ENCODE assay signal across 18 cellular contexts in genomic region chr19:48471836-48472235, GRCh38. TPM values are rescaled to one million over a fixed set of nuclear protein-coding genes. Genes with fewer than 3 reads are reported as not detected.
DNase-seq lines count a peak whose midpoint lies in the region; ATAC-seq and TF ChIP-seq lines count a peak whose summit lies in the region.
"Had no signal": no experiment of that assay in that cellular context is flagged by ENCODE, and none has a peak within 500 bp of the region (broad histone marks: within the 10 kb centered on the region; RNA-seq: fewer than 3 reads in every experiment).

No MANE protein-coding gene starts in this region.

- H3K4me1 ChIP-seq in BLaER1 (peaks cover 34% of the 10 kb centered on the region), Karpas-422 (ENCODE audit: low read length) (peaks cover 16% of the 10 kb centered on the region)

- H3K27ac Mint-ChIP-seq in CD4-positive, alpha-beta T cell: no peak overlapping the region
- H3K27ac Mint-ChIP-seq in neural crest cell (ENCODE audit: unreplicated experiment): no peak overlapping the region

- H3K27ac ChIP-seq in BLaER1: no peak overlapping the region
- H3K27ac ChIP-seq in CD4-positive, alpha-beta T cell (ENCODE audit: low read depth, low read length): no peak overlapping the region
- peak overlapping the region; percentile 98 for H3K27ac ChIP-seq in RWPE1
- no peak overlapping the region for H3K27ac ChIP-seq in Karpas-422 (ENCODE audit: low read length)
- H3K27ac ChIP-seq: PC-9 had no signal

- no peak overlapping the region for H2AFZ ChIP-seq in Karpas-422 (ENCODE audit: low read length)
- H2AFZ ChIP-seq: PC-9 had no signal

- CTCF ChIA-PET in CD4-positive, alpha-beta T cell (lab: Charles Lee): no interaction called here
- CTCF ChIA-PET in RWPE1 (lab: Yijun Ruan, JAX): no interaction called here

- no peak for ATAC-seq in CD4-positive, alpha-beta T cell (ENCODE audit: poor library complexity)
- ATAC-seq in HG03025 (IDR thresholded peaks at IDR 0.05; ENCODE audit: low FRiP score, unreplicated experiment): no peak
- ATAC-seq: K562 had no signal

- H3K9ac ChIP-seq in BLaER1: 0 out of 2 replicates have a peak overlapping the region, but pooled peaks have one; percentile 6
- no peak overlapping the region for H3K9ac ChIP-seq in Karpas-422 (ENCODE audit: low read length)

- H3K4me3 ChIP-seq in BLaER1: no peak overlapping the region
- no peak overlapping the region for H3K4me3 ChIP-seq in Karpas-422 (ENCODE audit: low read length)
- H3K4me3 ChIP-seq: K562, PC-9 had no signal

- no peaks in the 10 kb centered on the region for H3K27me3 Mint-ChIP-seq in CD4-positive, alpha-beta T cell
- peaks cover 9% of the 10 kb centered on the region for H3K27me3 Mint-ChIP-seq in neural crest cell (ENCODE audit: low read depth)
- H3K27me3 Mint-ChIP-seq: CD4-positive, alpha-beta memory T cell had no signal

- no peak overlapping the region for H3K4me2 ChIP-seq in BLaER1
- H3K4me2 ChIP-seq in Karpas-422 (ENCODE audit: low read depth, low read length, poor library complexity, severe bottlenecking): no peak overlapping the region
- H3K4me2 ChIP-seq: PC-9 had no signal

- peaks cover 16% of the 10 kb centered on the region for H3K79me2 ChIP-seq in Karpas-422 (ENCODE audit: low read length)

- H4K20me1 ChIP-seq in BLaER1 (peaks cover 60% of the 10 kb centered on the region), Karpas-422 (ENCODE audit: insufficient read depth, low read depth, low read length) (peaks cover 16% of the 10 kb centered on the region; the same call in 1 of the 2 replicates)

- H3K36me3 ChIP-seq in BLaER1 (peaks cover 67% of the 10 kb centered on the region), Karpas-422 (ENCODE audit: insufficient read depth, low read length) (peaks cover 19% of the 10 kb centered on the region)

- H3K27me3 ChIP-seq in BLaER1 (no peaks in the 10 kb centered on the region), Karpas-422 (ENCODE audit: low read length) (no peaks in the 10 kb centered on the region)
- H3K27me3 ChIP-seq in CD4-positive, alpha-beta T cell (ENCODE audit: control insufficient read depth, insufficient read depth, low read length): no peaks in the 10 kb centered on the region

- peak overlapping the region; percentile 10 for H3K4me3 Mint-ChIP-seq in CD4-positive, alpha-beta T cell
- H3K4me3 Mint-ChIP-seq in neural crest cell: peak overlapping the region; percentile 98

- H3K9me3 ChIP-seq in BLaER1 (no peaks in the 10 kb centered on the region), Karpas-422 (ENCODE audit: low read length) (no peaks in the 10 kb centered on the region)
- H3K9me3 ChIP-seq in CD4-positive, alpha-beta T cell (ENCODE audit: control insufficient read depth, low read length): no peaks in the 10 kb centered on the region

- no peak for TF ChIP-seq CTCF in CD4-positive, alpha-beta T cell (IDR thresholded peaks at IDR 0.05)
- no peak for TF ChIP-seq CTCF in RWPE1 (conservative IDR thresholded peaks at IDR 0.05; ENCODE audit: low read depth)
- TF ChIP-seq CTCF in neural crest cell (conservative IDR thresholded peaks at IDR 0.05): no peak

- POLR2A ChIA-PET in CD4-positive, alpha-beta T cell (lab: Charles Lee): no interaction called here
- POLR2A ChIA-PET in RWPE1 (lab: Yijun Ruan, JAX; ENCODE audit: low non-redundant PET): no interaction called here

- H3K4me1 Mint-ChIP-seq in CD4-positive, alpha-beta T cell (ENCODE audit: low read depth): peaks cover 21% of the 10 kb centered on the region
- H3K4me1 Mint-ChIP-seq in neural crest cell: peaks cover 31% of the 10 kb centered on the region

- H3K9me3 Mint-ChIP-seq in CD4-positive, alpha-beta T cell: no peaks in the 10 kb centered on the region
- H3K9me3 Mint-ChIP-seq in neural crest cell: no peaks in the 10 kb centered on the region
- H3K9me3 Mint-ChIP-seq: CD4-positive, alpha-beta memory T cell had no signal

- intact Hi-C loops in CD4-positive, alpha-beta T cell (cut with DNase I, micrococcal nuclease): loop anchor here in 1 of 2 experiments (10.0 kb wide), 1 partner anchor 643 kb away; the partner anchor contains the start of genes C19orf73, LIN7B and PPFIA3

- no peaks in the 10 kb centered on the region for H3K9me2 ChIP-seq in Karpas-422 (replicated peaks; ENCODE audit: insufficient read depth, low read length)

- no peak for DNase-seq in CD4-positive, alpha-beta T cell
- no peak for DNase-seq in RWPE1 (ENCODE audit: low spot score)
- DNase-seq in neural crest cell (ENCODE audit: low read depth, low spot score): no peak
- no peak for DNase-seq in Karpas-422
- DNase-seq in NCI-H524 (lab: John Stamatoyannopoulos, UW): no peak
- DNase-seq: ACHN; CD4-positive, alpha-beta memory T cell; EL; GOT3; MV-4-11; NCI-H2029 treated with DMSO at 0.1 percent for 48 hours; NCI-H510A; NCI-H82; PC-9 had no signal

- peaks cover 61% of the 10 kb centered on the region for H3K36me3 Mint-ChIP-seq in CD4-positive, alpha-beta T cell (ENCODE audit: low read depth)
- H3K36me3 Mint-ChIP-seq in neural crest cell (ENCODE audit: low read depth): peaks cover 18% of the 10 kb centered on the region

RNA-seq across cellular contexts. Expression of gene CYTH2, which starts 2.7 kb away (rescaled TPM):
- 10 to 100 TPM; 23.4 to 25.3 TPM for total RNA-seq in CD4-positive, alpha-beta T cell
- total RNA-seq in neural crest cell: 172 and 196 TPM in 2 replicates
- 32.5 and 60.4 TPM in 2 replicates for total RNA-seq in Karpas-422 (2014; rRNA removed; shearing (Covaris generic); ENCODE audit: low replicate concordance)

RNA-seq across cellular contexts. Expression of gene KCNJ14, which starts 16.5 kb away (rescaled TPM):
- total RNA-seq in CD4-positive, alpha-beta T cell: 1 to 10 TPM; 1.7 to 2.0 TPM
- 1.5 and 2.0 TPM in 2 replicates for total RNA-seq in neural crest cell
- 0.69 and 1.1 TPM in 2 replicates for total RNA-seq in Karpas-422 (2014; rRNA removed; shearing (Covaris generic); ENCODE audit: low replicate concordance)

RNA-seq across cellular contexts. Expression of gene GRWD1, which starts 26.1 kb away (rescaled TPM):
- total RNA-seq in CD4-positive, alpha-beta T cell: 10 to 100 TPM; 21.4 to 21.7 TPM
- 52.1 and 56.1 TPM in 2 replicates for total RNA-seq in neural crest cell
- 15.9 and 22.2 TPM in 2 replicates for total RNA-seq in Karpas-422 (2014; rRNA removed; shearing (Covaris generic); ENCODE audit: low replicate concordance)

RNA-seq across cellular contexts. Expression of gene LMTK3, which starts 39.8 kb away (rescaled TPM):
- 10 to 100 TPM; 15.6 to 18.9 TPM for total RNA-seq in CD4-positive, alpha-beta T cell
- total RNA-seq in neural crest cell: 3.1 and 3.3 TPM in 2 replicates
- 0.54 TPM in 1 of 2 replicates, not detected in the other for total RNA-seq in Karpas-422 (2014; rRNA removed; shearing (Covaris generic); ENCODE audit: low replicate concordance)
- total RNA-seq: SK-MEL-5 had no signal
